In the genomic region with DNA sequence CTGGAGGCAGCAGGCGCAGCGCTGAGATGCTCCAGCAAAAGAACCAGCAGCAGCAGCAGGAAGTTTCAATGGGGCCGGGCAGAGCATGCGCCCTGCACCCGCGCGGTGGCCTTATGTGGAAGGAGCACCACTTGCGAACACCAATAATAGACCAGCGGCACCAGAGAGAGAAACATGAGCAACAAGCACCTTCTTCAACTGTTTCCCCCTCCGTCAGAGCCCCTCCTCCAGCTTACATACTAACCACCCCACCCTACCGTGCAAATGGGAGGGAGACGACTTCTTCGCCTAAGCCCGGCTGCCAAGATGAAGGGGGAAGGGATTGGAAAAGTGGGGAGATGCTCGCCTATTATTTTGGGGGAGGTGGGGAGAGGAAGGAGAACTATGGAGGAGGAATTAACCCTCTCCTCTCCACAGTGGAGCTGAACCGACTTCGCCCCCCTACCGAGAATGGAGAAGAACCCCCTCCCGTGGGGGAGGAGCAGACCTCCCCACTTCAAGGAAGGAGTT, we compare ENCODE assay signal across 8 cellular contexts. TPM values are rescaled to one million over a fixed set of nuclear protein-coding genes. Genes with fewer than 3 reads are reported as not detected.
A peak's percentile ranks its signal among the peaks of the same experiment; 100 is the strongest.
DNase-seq lines count a peak whose midpoint lies in the region; ATAC-seq and TF ChIP-seq lines count a peak whose summit lies in the region.

No MANE protein-coding gene starts in this region.

- peak overlapping the region; percentile 75; the same call in 1 of the 2 replicates for H2AFZ ChIP-seq in KMS-11 (ENCODE audit: low read depth)

- intact Hi-C loops in esophagus squamous epithelium (cut with DNase I) = no loop called here

- TF ChIP-seq CTCF in KMS-11 (conservative IDR thresholded peaks at IDR 0.05; ENCODE audit: low read depth, low read length) (no peak), esophagus squamous epithelium (IDR thresholded peaks at IDR 0.05) (peak in 4 of 6 experiments; percentile 15 to 37 (median 34))

- H3K36me3 ChIP-seq in KMS-11 (ENCODE audit: insufficient read depth) (no peaks in the 10 kb centered on the region), esophagus squamous epithelium (no peaks in the 10 kb centered on the region)

- peaks cover 59% of the 10 kb centered on the region for H3K79me2 ChIP-seq in KMS-11 (ENCODE audit: insufficient read depth, low read depth)

- H3K27me3 ChIP-seq in KMS-11 (ENCODE audit: insufficient read depth, low read depth) = no peaks in the 10 kb centered on the region
- no peaks in the 10 kb centered on the region for H3K27me3 ChIP-seq in esophagus squamous epithelium

- peak; percentile 53 for ATAC-seq in GM21737 (IDR thresholded peaks at IDR 0.05; ENCODE audit: unreplicated experiment)

- H3K4me1 ChIP-seq in KMS-11 (ENCODE audit: low read depth, poor library complexity, severe bottlenecking) (peaks cover 18% of the 10 kb centered on the region), esophagus squamous epithelium (peaks cover 4 to 52% (median 18%) of the 10 kb centered on the region in 3 donors)

- DNase-seq in DMS53 treated with DMSO at 0.1 percent for 48 hours (lab: John Stamatoyannopoulos, UW; ENCODE audit: unreplicated experiment) (peak; percentile 97), esophagus squamous epithelium (lab: John Stamatoyannopoulos, UW) (peak; percentile 39), myocyte (ENCODE audit: low read depth) (peak; percentile 89)
- DNase-seq in activated T-cell treated with anti-CD3 and anti-CD28 coated beads, Interleukin-2, amount 50 U/mL, for 48 hours = peak; percentile 85 to 88
- DNase-seq in stimulated activated CD8-positive, alpha-beta memory T cell treated with anti-CD3 and anti-CD28 coated beads, Interleukin-7, amount 100 ng/mL, for 24 hours (ENCODE audit: low read depth) = peak; percentile 64

- peak in 3 of 4 donors; percentile 18 to 77 (median 58) for TF ChIP-seq POLR2A in esophagus squamous epithelium (IDR thresholded peaks at IDR 0.05)

- peak overlapping the region; percentile 79 for H3K9ac ChIP-seq in KMS-11

- no peaks in the 10 kb centered on the region for H3K9me3 ChIP-seq in esophagus squamous epithelium

- H3K27ac ChIP-seq in KMS-11 = peak overlapping the region; percentile 71
- peak overlapping the region; percentile 94 to 97 (median 96) for H3K27ac ChIP-seq in esophagus squamous epithelium

- no peak overlapping the region for H3K4me3 ChIP-seq in KMS-11 (IDR thresholded peaks at IDR 0.05; ENCODE audit: insufficient read depth, low read depth, low read length)
- peak overlapping the region; percentile 70 to 98 (median 92) for H3K4me3 ChIP-seq in esophagus squamous epithelium

- WGBS in esophagus squamous epithelium, 2 donors = 0 to 1% methylated on average over 15 to 19 of the region's 19 CpGs

- H3K4me2 ChIP-seq in KMS-11 = peak overlapping the region; percentile 79

- peaks cover 15% of the 10 kb centered on the region for H4K20me1 ChIP-seq in KMS-11 (ENCODE audit: insufficient read depth)

TF ChIP-seq in PFSK-1, 5 proteins besides CTCF, POLR2A, EP300 and RAD21:
- TF ChIP-seq SIN3A (IDR thresholded peaks at IDR 0.05; ENCODE audit: borderline replicate concordance, insufficient read depth, low read length) = no peak; the same call in 1 of the 2 replicates
- peak; percentile 73; the same call in 1 of the 2 replicates for TF ChIP-seq POLR2AphosphoS5 (IDR thresholded peaks at IDR 0.05; ENCODE audit: low read depth, low read length)
TF ChIP-seq in PFSK-1: peak in this region for 1.

RNA-seq across cellular contexts. Expression of gene RSF1, which starts 1.1 kb away (rescaled TPM):
- 34.5 TPM for polyA plus RNA-seq in PFSK-1 (2012; ENCODE audit: insufficient read length, low read depth)
- total RNA-seq in esophagus squamous epithelium (10 to 100 TPM; 14.7 to 37.8 (median 29.1) TPM), myocyte (23.8 and 32.2 TPM in 2 replicates)
- 14.0 TPM for polyA plus RNA-seq in myocyte (2012)

RNA-seq across cellular contexts. Expression of gene AAMDC, which starts 1.5 kb away (rescaled TPM):
- 153 TPM for polyA plus RNA-seq in PFSK-1 (2012; ENCODE audit: insufficient read length, low read depth)
- total RNA-seq in esophagus squamous epithelium (10 to 100 TPM in 1 of 4 donors, 1 to 10 TPM in 2, under 1 TPM in 1; 0.83 to 15.4 (median 2.2) TPM), myocyte (20.3 and 26.3 TPM in 2 replicates)
- polyA plus RNA-seq in myocyte (2012) = 60.4 TPM

Comparison
In these comparisons a context has a peak if more than half of its experiments do, and no peak if none do; other contexts are left out.
1. DNase-seq: peak in every context shown above with its lines; median percentile 97 in DMS53 treated with DMSO at 0.1 percent for 48 hours; 89 in myocyte; 86 in activated T-cell treated with anti-CD3 and anti-CD28 coated beads, Interleukin-2, amount 50 U/mL, for 48 hours; 64 in stimulated activated CD8-positive, alpha-beta memory T cell treated with anti-CD3 and anti-CD28 coated beads, Interleukin-7, amount 100 ng/mL, for 24 hours; 39 in esophagus squamous epithelium.